In genomic region chr10:132889556-132889955, GRCh38 we compare ENCODE assay signal across 23 cellular contexts. TPM values are rescaled to one million over a fixed set of nuclear protein-coding genes. Genes with fewer than 3 reads are reported as not detected.
A peak's percentile ranks its signal among the peaks of the same experiment; 100 is the strongest.
DNase-seq lines count a peak whose midpoint lies in the region; ATAC-seq, FAIRE-seq and TF ChIP-seq lines count a peak whose summit lies in the region.
"Had no signal": no experiment of that assay in that cellular context is flagged by ENCODE, and none has a peak within 500 bp of the region (broad histone marks: within the 10 kb centered on the region; RNA-seq: fewer than 3 reads in every experiment).

No MANE protein-coding gene starts in this region.

- no peak for TF ChIP-seq CTCF in right lobe of liver (IDR thresholded peaks at IDR 0.05)
- no peak for TF ChIP-seq CTCF in HepG2 (CRISPR knock-in tag; IDR thresholded peaks at IDR 0.05)
- no peak for TF ChIP-seq CTCF in left lung (IDR thresholded peaks at IDR 0.05)
- no peak for TF ChIP-seq CTCF in sigmoid colon (IDR thresholded peaks at IDR 0.05)

- H3K36me3 ChIP-seq in right lobe of liver (no peaks in the 10 kb centered on the region), HepG2 (replicated peaks in 1 of 2; ENCODE audit: control insufficient read depth in 1 of 2, insufficient read depth in 2 of 2, low read length in 2 of 2) (no peaks in the 10 kb centered on the region), left lung (no peaks in the 10 kb centered on the region), sigmoid colon (no peaks in the 10 kb centered on the region)
- H3K36me3 ChIP-seq: BLaER1 treated with 17β-estradiol and CSF1 and Interleukin-3, amounts not matched to agents 10 nM and 100 nM had no signal

- no peak overlapping the region for H3K27ac ChIP-seq in right lobe of liver
- no peak overlapping the region for H3K27ac ChIP-seq in HepG2 (ENCODE audit: extremely low read length, insufficient read depth, low read length)
- no peak overlapping the region for H3K27ac ChIP-seq in left lung
- H3K27ac ChIP-seq in sigmoid colon: no peak overlapping the region
- H3K27ac ChIP-seq: BLaER1 treated with 17β-estradiol and CSF1 and Interleukin-3, amounts not matched to agents 10 nM and 100 nM; GM23248 had no signal

- TF ChIP-seq POLR2A in right lobe of liver (IDR thresholded peaks at IDR 0.05) (no peak), HepG2 (IDR thresholded peaks at IDR 0.05; ENCODE audit: insufficient read depth in 1 of 2, low read depth in 2 of 2, low read length in 2 of 2) (no peak), sigmoid colon (IDR thresholded peaks at IDR 0.05) (no peak)

- H3K9ac ChIP-seq in HepG2 (ENCODE audit: insufficient read depth, low read depth, low read length): no peak overlapping the region
- H3K9ac ChIP-seq: BLaER1 treated with 17β-estradiol and CSF1 and Interleukin-3, amounts not matched to agents 10 nM and 100 nM; GM23248 had no signal

- H3K4me3 ChIP-seq in right lobe of liver (no peak overlapping the region), HepG2 (replicated peaks in 1 of 3; ENCODE audit: insufficient read depth in 1 of 3, low read depth in 2 of 3, low read length in 3 of 3) (no peak overlapping the region), left lung (no peak overlapping the region), sigmoid colon (no peak overlapping the region)
- H3K4me3 ChIP-seq: BLaER1 treated with 17β-estradiol and CSF1 and Interleukin-3, amounts not matched to agents 10 nM and 100 nM; GM23248; K562 had no signal

- H2AFZ ChIP-seq in HepG2 (ENCODE audit: low read length): no peak overlapping the region
- H2AFZ ChIP-seq: GM23248 had no signal

- BruUV-seq in HepG2 (replicated peaks; lab: Mats Ljungman, UMichigan): no TSS peak

- POLR2A ChIA-PET in HepG2 (lab: Yijun Ruan, JAX): no interaction called here

- in situ Hi-C loops in HepG2 (cut with HindIII; ENCODE audit: extremely low pct_ligation_motif_present, low pct_unique_long_range_greater_than_20kb): no loop called here

- intact Hi-C loops in right lobe of liver (cut with DNase I): no loop called here
- intact Hi-C loops in HepG2 (cut with micrococcal nuclease; ENCODE audit: unreplicated experiment): no loop called here
- intact Hi-C loops in left lung (cut with DNase I): no loop called here
- intact Hi-C loops in sigmoid colon (cut with DNase I): no loop called here

- no peaks in the 10 kb centered on the region for H3K9me3 ChIP-seq in right lobe of liver
- no peaks in the 10 kb centered on the region for H3K9me3 ChIP-seq in HepG2 (ENCODE audit: low read length)
- no peaks in the 10 kb centered on the region for H3K9me3 ChIP-seq in left lung
- H3K9me3 ChIP-seq in sigmoid colon: no peaks in the 10 kb centered on the region
- H3K9me3 ChIP-seq: BLaER1 treated with 17β-estradiol and CSF1 and Interleukin-3, amounts not matched to agents 10 nM and 100 nM had no signal

- ATAC-seq in right lobe of liver (no peak), HepG2 (no peak), left lung (no peak)
- ATAC-seq: K562 had no signal

- peak in 2 of 3 donors; percentile 6 to 38 for DNase-seq in right lobe of liver
- no peak for DNase-seq in HepG2 (ENCODE audit: low spot score)
- peak; percentile 13 to 55 for DNase-seq in left lung
- DNase-seq in sigmoid colon: peak; percentile 48
- no peak for DNase-seq in NCI-H1436 (lab: John Stamatoyannopoulos, UW)
- DNase-seq in activated CD4-positive, alpha-beta T cell treated with anti-CD3 and anti-CD28 coated beads for 1 hour: no peak
- no peak for DNase-seq in NCI-H1436 treated with DMSO at 0.1 percent for 48 hours (lab: John Stamatoyannopoulos, UW)
- DNase-seq: CD8-positive, alpha-beta memory T cell; HCEC 1CT; NCI-H1105; NCI-H1694 treated with DMSO at 0.1 percent for 48 hours; NCI-H2227 treated with DMSO at 0.1 percent for 48 hours; NCI-H510A treated with DMSO at 0.1 percent for 48 hours; NCI-H774; SIG-M5 had no signal

- CTCF ChIA-PET in HepG2 (lab: Yijun Ruan, JAX; ENCODE audit: low intra/inter-chr PET ratio, low total read pairs): no interaction called here

- 47% methylated on average over 2 of the region's 16 CpGs for WGBS in right lobe of liver (ENCODE audit: insufficient coverage, low coverage, low lambda C conversion rate, missing lambda C conversion rate)
- 5% methylated on average over 13 of the region's 16 CpGs for WGBS in HepG2 (ENCODE audit: low lambda C conversion rate)
- WGBS in sigmoid colon, 2 donors: 57 to 69% methylated on average over 16 of the region's 16 CpGs

- FAIRE-seq in HepG2 (lab: Jason Lieb, UNC): no peak
- FAIRE-seq: D721Med, GM12891, GM19239, K562, RCC 7860 had no signal

- H3K27me3 ChIP-seq in right lobe of liver: no peaks in the 10 kb centered on the region
- peaks cover 5 to 25% of the 10 kb centered on the region in 2 experiments; a peak in 3 of 5 replicates for H3K27me3 ChIP-seq in HepG2 (ENCODE audit: control insufficient read depth in 1 of 2, insufficient read depth in 2 of 2, low read length in 2 of 2)
- H3K27me3 ChIP-seq in left lung: peaks cover 0 to 65% of the 10 kb centered on the region in 2 donors
- H3K27me3 ChIP-seq in sigmoid colon: peaks cover 0 to 6% (median 0%) of the 10 kb centered on the region in 3 donors

- no peak overlapping the region for H3K4me2 ChIP-seq in HepG2 (ENCODE audit: low read depth, low read length)
- H3K4me2 ChIP-seq: BLaER1 treated with 17β-estradiol and CSF1 and Interleukin-3, amounts not matched to agents 10 nM and 100 nM had no signal

- H4K20me1 ChIP-seq in HepG2 (ENCODE audit: insufficient read depth, low read length): no peaks in the 10 kb centered on the region

- H3K4me1 ChIP-seq in right lobe of liver: no peaks in the 10 kb centered on the region
- no peaks in the 10 kb centered on the region for H3K4me1 ChIP-seq in HepG2 (ENCODE audit: insufficient read depth, low read length)
- no peaks in the 10 kb centered on the region for H3K4me1 ChIP-seq in left lung
- H3K4me1 ChIP-seq in sigmoid colon: peaks cover 0 to 28% (median 19%) of the 10 kb centered on the region in 4 donors

- no peak for TF ChIP-seq RAD21 in HepG2 (CRISPR knock-in tag; IDR thresholded peaks at IDR 0.05)

- TF ChIP-seq EP300 in HepG2 (IDR thresholded peaks at IDR 0.05; ENCODE audit: low read depth in 2 of 2, low read length in 2 of 2) (no peak), HepG2 (CRISPR knock-in tag; IDR thresholded peaks at IDR 0.05; ENCODE audit: borderline replicate concordance) (no peak), sigmoid colon (IDR thresholded peaks at IDR 0.05) (no peak)

- no peaks in the 10 kb centered on the region for H3K79me2 ChIP-seq in HepG2 (ENCODE audit: insufficient read depth, low read length)

TF ChIP-seq in HepG2, 621 proteins besides CTCF, POLR2A, EP300 and RAD21 (continues in another document):
- TF ChIP-seq ZSCAN20 (CRISPR knock-in tag; IDR thresholded peaks at IDR 0.05; ENCODE audit: borderline replicate concordance): no peak
- no peak for TF ChIP-seq ZNF788 (CRISPR knock-in tag; IDR thresholded peaks at IDR 0.05; ENCODE audit: borderline replicate concordance)
- no peak for TF ChIP-seq ZFP1 (CRISPR knock-in tag; IDR thresholded peaks at IDR 0.05)
- no peak for TF ChIP-seq HOXA3 (CRISPR knock-in tag; IDR thresholded peaks at IDR 0.05)
- no peak for TF ChIP-seq MTF2 (CRISPR knock-in tag; IDR thresholded peaks at IDR 0.05; ENCODE audit: borderline replicate concordance)
- TF ChIP-seq MAFG (CRISPR knock-in tag; IDR thresholded peaks at IDR 0.05): no peak
- no peak for TF ChIP-seq IRX3 (CRISPR knock-in tag; IDR thresholded peaks at IDR 0.05; ENCODE audit: borderline replicate concordance, low read depth)

RNA-seq across cellular contexts. Expression of gene CFAP46, which starts 52.8 kb away (rescaled TPM):
- under 1 TPM; 0.16 to 0.67 (median 0.32) TPM for total RNA-seq in right lobe of liver
- 0.74 and 0.84 TPM in 2 replicates for total RNA-seq in HepG2 (2016; rRNA removed; fragmentation: Illumina TruSeq; extraction: Trizol)
- total RNA-seq in HepG2 (2016; cell fraction: cytosol; rRNA removed; fragmentation: Illumina TruSeq; extraction: Trizol; ENCODE audit: low read depth): not detected in 2 replicates
- total RNA-seq in HepG2 (2016; cell fraction: insoluble cytoplasmic fraction; rRNA removed; fragmentation: Illumina TruSeq; extraction: Trizol): 0.87 and 1.1 TPM in 2 replicates
- total RNA-seq in HepG2 (2016; cell fraction: membrane; rRNA removed; fragmentation: Illumina TruSeq; extraction: Trizol): 0.21 and 0.34 TPM in 2 replicates
- total RNA-seq in HepG2 (2016; cell fraction: nucleus; rRNA removed; fragmentation: Illumina TruSeq; extraction: Trizol): 0.53 and 1.3 TPM in 2 replicates
- polyA plus RNA-seq in HepG2 (2011; rRNA removed): 0.10 and 0.24 TPM in 2 replicates
- polyA plus RNA-seq in HepG2 (2011; cell fraction: cytosol; rRNA removed): 0.13 and 0.19 TPM in 2 replicates
- 0.05 and 0.27 TPM in 2 replicates for polyA plus RNA-seq in HepG2 (2011; cell fraction: nucleus; rRNA removed)
- polyA plus RNA-seq in HepG2 (2012): 0.12 and 0.16 TPM in 2 replicates
- 0.18 and 0.26 TPM in 2 replicates for polyA plus RNA-seq in HepG2 (2016; cell fraction: cytosol; fragmentation: Illumina TruSeq; extraction: Trizol; ENCODE audit: low read depth)
- polyA plus RNA-seq in HepG2 (2016; cell fraction: insoluble cytoplasmic fraction; fragmentation: Illumina TruSeq; extraction: Trizol; ENCODE audit: low read depth): 0.86 and 1.2 TPM in 2 replicates
- polyA plus RNA-seq in HepG2 (2016; cell fraction: membrane; fragmentation: Illumina TruSeq; extraction: Trizol; ENCODE audit: low read depth): 0.33 and 0.34 TPM in 2 replicates
- polyA plus RNA-seq in HepG2 (2016; cell fraction: nucleus; fragmentation: Illumina TruSeq; extraction: Trizol; ENCODE audit: insufficient read depth, low read depth): 0.60 and 0.65 TPM in 2 replicates
- polyA minus RNA-seq in HepG2 (2011; rRNA and poly(A)+ RNA removed; ENCODE audit: low replicate concordance): 0.06 TPM in 1 of 2 replicates, not detected in the other
- not detected in 2 replicates for polyA minus RNA-seq in HepG2 (2011; cell fraction: cytosol; rRNA and poly(A)+ RNA removed)
- polyA minus RNA-seq in HepG2 (2011; cell fraction: nucleus; rRNA and poly(A)+ RNA removed): 0.26 TPM in 1 of 2 replicates, not detected in the other
- total RNA-seq in left lung: 1 to 10 TPM; 1.2 to 4.1 TPM
- 1 to 10 TPM in 1 of 4 donors, under 1 TPM in 2, not detected in 1; 0.36 to 1.7 (median 0.41) TPM for total RNA-seq in sigmoid colon
- polyA plus RNA-seq in sigmoid colon: under 1 TPM in 1 of 3 donors, not detected in 2; 0.10 TPM
- total RNA-seq: K562, OCI-LY7 had no signal
- polyA plus RNA-seq: CD8-positive, alpha-beta memory T cell; K562 had no signal

Comparison
In these comparisons a context has a peak if more than half of its experiments do, and no peak if none do; other contexts are left out.
1. DNase-seq: peak in right lobe of liver (2 of 3), left lung (2 of 2) and sigmoid colon (single experiment); none in HepG2 (single experiment), NCI-H1436 (single experiment), activated CD4-positive, alpha-beta T cell treated with anti-CD3 and anti-CD28 coated beads for 1 hour (single experiment) and NCI-H1436 treated with DMSO at 0.1 percent for 48 hours (single experiment).